22 cellular contexts compared by ENCODE assay signal in genomic region chr3:185789891-185790830, GRCh38. TPM values are rescaled to one million over a fixed set of nuclear protein-coding genes. Genes with fewer than 3 reads are reported as not detected.
A peak's percentile ranks its signal among the peaks of the same experiment; 100 is the strongest.
DNase-seq lines count a peak whose midpoint lies in the region; ATAC-seq, FAIRE-seq and TF ChIP-seq lines count a peak whose summit lies in the region.
"Had no signal": no experiment of that assay in that cellular context is flagged by ENCODE, and none has a peak within 500 bp of the region (broad histone marks: within the 10 kb centered on the region; RNA-seq: fewer than 3 reads in every experiment).

No MANE protein-coding gene starts in this region.

- no peaks in the 10 kb centered on the region for H3K36me3 Mint-ChIP-seq in astrocyte (ENCODE audit: low read depth, unreplicated experiment)
- no peaks in the 10 kb centered on the region for H3K36me3 Mint-ChIP-seq in activated naive CD4-positive, alpha-beta T cell treated with anti-CD3 and anti-CD28 coated beads, Interleukin-2, amount 10 ng/mL, durations not matched to agents 7 days and 5 days
- H3K36me3 Mint-ChIP-seq: naive thymus-derived CD8-positive, alpha-beta T cell had no signal

- H3K27me3 ChIP-seq in astrocyte (ENCODE audit: insufficient read depth, low read length) (no peaks in the 10 kb centered on the region), smooth muscle cell (ENCODE audit: low read depth) (no peaks in the 10 kb centered on the region)
- H3K27me3 ChIP-seq: brain microvascular endothelial cell, right lobe of liver had no signal

- H3K4me3 Mint-ChIP-seq in astrocyte (ENCODE audit: unreplicated experiment), result no peak overlapping the region
- H3K4me3 Mint-ChIP-seq in activated naive CD4-positive, alpha-beta T cell treated with anti-CD3 and anti-CD28 coated beads, Interleukin-2, amount 10 ng/mL, durations not matched to agents 7 days and 5 days, result no peak overlapping the region
- H3K4me3 Mint-ChIP-seq: activated CD8-positive, alpha-beta T cell treated with anti-CD3 and anti-CD28 coated beads for 36 hours; CD14-positive monocyte; naive thymus-derived CD8-positive, alpha-beta T cell had no signal

- H3K9ac ChIP-seq in astrocyte (ENCODE audit: low read length) (no peak overlapping the region), smooth muscle cell (ENCODE audit: low read depth) (peak overlapping the region; percentile 9)
- H3K9ac ChIP-seq: parathyroid adenoma had no signal

- 45% methylated on average over 5 of the region's 5 CpGs for WGBS in smooth muscle cell (ENCODE audit: low lambda C conversion rate)

- H3K4me2 ChIP-seq in astrocyte (ENCODE audit: low read length) (peak overlapping the region; percentile 14), smooth muscle cell (peak overlapping the region; percentile 5)

- H2AFZ ChIP-seq in astrocyte (ENCODE audit: low read depth, low read length) (no peak overlapping the region), smooth muscle cell (ENCODE audit: low read depth) (no peak overlapping the region)
- H2AFZ ChIP-seq: parathyroid adenoma had no signal

- H3K4me1 Mint-ChIP-seq in astrocyte (ENCODE audit: low read depth, unreplicated experiment), result peaks cover 51% of the 10 kb centered on the region
- peaks cover 7% of the 10 kb centered on the region for H3K4me1 Mint-ChIP-seq in activated naive CD4-positive, alpha-beta T cell treated with anti-CD3 and anti-CD28 coated beads, Interleukin-2, amount 10 ng/mL, durations not matched to agents 7 days and 5 days

- ATAC-seq in GM19023 (IDR thresholded peaks at IDR 0.05; ENCODE audit: unreplicated experiment), result no peak
- no peak for ATAC-seq in GM18498 (IDR thresholded peaks at IDR 0.05; ENCODE audit: unreplicated experiment)
- ATAC-seq: activated CD4-positive, CD25-positive, alpha-beta regulatory T cell treated with anti-CD3 and anti-CD28 coated beads, Interleukin-2, amount 50 U/mL, for 24 hours; activated CD8-positive, alpha-beta T cell treated with anti-CD3 and anti-CD28 coated beads for 36 hours; naive thymus-derived CD8-positive, alpha-beta T cell had no signal

- no peak for TF ChIP-seq CTCF in astrocyte (IDR thresholded peaks at IDR 0.05; ENCODE audit: insufficient read depth, low read depth, low read length)
- no peak for TF ChIP-seq CTCF in smooth muscle cell (IDR thresholded peaks at IDR 0.05; ENCODE audit: borderline replicate concordance, insufficient read depth, poor library complexity, severe bottlenecking)

- FAIRE-seq in astrocyte (lab: Jason Lieb, UNC), result no peak
- FAIRE-seq: GM18507 had no signal

- H4K20me1 ChIP-seq in astrocyte (ENCODE audit: insufficient read depth, low read length) (peaks cover 94% of the 10 kb centered on the region), smooth muscle cell (ENCODE audit: low read depth) (peaks cover 100% of the 10 kb centered on the region)

- H3F3A ChIP-seq in smooth muscle cell (ENCODE audit: low read depth), result peaks cover 14% of the 10 kb centered on the region

- H3K4me1 ChIP-seq in astrocyte (ENCODE audit: insufficient read depth, low read length) (peaks cover 7% of the 10 kb centered on the region), smooth muscle cell (ENCODE audit: low read depth) (peaks cover 35% of the 10 kb centered on the region)
- H3K4me1 ChIP-seq: parathyroid adenoma, right lobe of liver had no signal

- H3K27ac ChIP-seq in astrocyte (ENCODE audit: low read depth, low read length), result no peak overlapping the region
- peak overlapping the region; percentile 56 for H3K27ac ChIP-seq in smooth muscle cell (ENCODE audit: low read depth)
- H3K27ac ChIP-seq: brain microvascular endothelial cell, parathyroid adenoma, right lobe of liver had no signal

- no peaks in the 10 kb centered on the region for H3K27me3 Mint-ChIP-seq in astrocyte (ENCODE audit: low read depth, unreplicated experiment)
- peaks cover 10% of the 10 kb centered on the region for H3K27me3 Mint-ChIP-seq in activated naive CD4-positive, alpha-beta T cell treated with anti-CD3 and anti-CD28 coated beads, Interleukin-2, amount 10 ng/mL, durations not matched to agents 7 days and 5 days
- H3K27me3 Mint-ChIP-seq: activated CD8-positive, alpha-beta T cell treated with anti-CD3 and anti-CD28 coated beads for 36 hours had no signal

- H3K9me3 ChIP-seq in astrocyte (ENCODE audit: insufficient read depth, low read depth, low read length) (no peaks in the 10 kb centered on the region), smooth muscle cell (replicated peaks; ENCODE audit: low read depth) (no peaks in the 10 kb centered on the region)
- H3K9me3 ChIP-seq: right lobe of liver had no signal

- peak overlapping the region; percentile 8 for H3K27ac Mint-ChIP-seq in astrocyte (ENCODE audit: unreplicated experiment)
- H3K27ac Mint-ChIP-seq in activated naive CD4-positive, alpha-beta T cell treated with anti-CD3 and anti-CD28 coated beads, Interleukin-2, amount 10 ng/mL, durations not matched to agents 7 days and 5 days, result no peak overlapping the region
- H3K27ac Mint-ChIP-seq: activated CD8-positive, alpha-beta T cell treated with anti-CD3 and anti-CD28 coated beads for 36 hours; naive thymus-derived CD8-positive, alpha-beta T cell had no signal

- CTCF ChIA-PET in activated naive CD4-positive, alpha-beta T cell treated with anti-CD3 and anti-CD28 coated beads, Interleukin-2, amount 10 ng/mL, durations not matched to agents 7 days and 5 days (lab: Charles Lee), result interaction anchor here (0.8 to 1.9 kb wide), 2 partner anchors 17 to 21 kb away, joined by 3 to 9 read pairs; no protein-coding TSS in a partner anchor

- H3K36me3 ChIP-seq in astrocyte (ENCODE audit: insufficient read depth, low read length), result no peaks in the 10 kb centered on the region
- no peaks in the 10 kb centered on the region for H3K36me3 ChIP-seq in smooth muscle cell (ENCODE audit: low read depth)
- H3K36me3 ChIP-seq: brain microvascular endothelial cell, right lobe of liver had no signal

- DNase-seq in HT-29 (ENCODE audit: low spot score) (peak; percentile 50), astrocyte (ENCODE audit: low read depth) (no peak), iPS-NIHi11 (ENCODE audit: low spot score) (peak; percentile 31), smooth muscle cell (lab: John Stamatoyannopoulos, UW; ENCODE audit: unreplicated experiment) (no peak)
- no peak for DNase-seq in activated naive CD4-positive, alpha-beta T cell treated with anti-CD3 and anti-CD28 coated beads, Interleukin-2, amount 10 ng/mL, durations not matched to agents 7 days and 5 days
- DNase-seq: activated CD8-positive, alpha-beta T cell treated with anti-CD3 and anti-CD28 coated beads for 36 hours; activated gamma-delta T cell; activated T-cell treated with anti-CD3 and anti-CD28 coated beads for 4 hours; brain microvascular endothelial cell; effector memory CD4-positive, alpha-beta T cell; mesenchymal stem cell; naive thymus-derived CD8-positive, alpha-beta T cell; NCI-H1417; NCI-H526 treated with DMSO at 0.1 percent for 48 hours; right lobe of liver; SW 1271 had no signal

- H3K79me2 ChIP-seq in astrocyte (ENCODE audit: insufficient read depth, low read length) (peaks cover 97% of the 10 kb centered on the region), smooth muscle cell (ENCODE audit: low read depth) (peaks cover 100% of the 10 kb centered on the region)

- no peaks in the 10 kb centered on the region for H3K9me3 Mint-ChIP-seq in astrocyte (ENCODE audit: unreplicated experiment)
- no peaks in the 10 kb centered on the region for H3K9me3 Mint-ChIP-seq in activated naive CD4-positive, alpha-beta T cell treated with anti-CD3 and anti-CD28 coated beads, Interleukin-2, amount 10 ng/mL, durations not matched to agents 7 days and 5 days
- H3K9me3 Mint-ChIP-seq: activated CD8-positive, alpha-beta T cell treated with anti-CD3 and anti-CD28 coated beads for 36 hours; naive thymus-derived CD8-positive, alpha-beta T cell had no signal

- H3K4me3 ChIP-seq in astrocyte (ENCODE audit: insufficient read depth, low read depth, low read length), result no peak overlapping the region
- no peak overlapping the region for H3K4me3 ChIP-seq in smooth muscle cell
- H3K4me3 ChIP-seq: right lobe of liver had no signal

RNA-seq across cellular contexts. Expression of gene IGF2BP2, which starts 34.7 kb away (rescaled TPM):
- 28.7 and 29.8 TPM in 2 replicates for total RNA-seq in HT-29 (2014; rRNA removed; shearing (Covaris generic))
- total RNA-seq in astrocyte (128 and 162 TPM in 2 replicates), smooth muscle cell (59.2 and 73.7 TPM in 2 replicates)
- 80.6 and 105 TPM in 2 replicates for polyA plus RNA-seq in smooth muscle cell
- polyA plus RNA-seq: naive thymus-derived CD8-positive, alpha-beta T cell had no signal

Comparison
In these comparisons a context has a peak if more than half of its experiments do, and no peak if none do; other contexts are left out.
1. DNase-seq: peak in HT-29 (single experiment) and iPS-NIHi11 (single experiment); none in astrocyte (single experiment), smooth muscle cell (single experiment) and activated naive CD4-positive, alpha-beta T cell treated with anti-CD3 and anti-CD28 coated beads, Interleukin-2, amount 10 ng/mL, durations not matched to agents 7 days and 5 days (single experiment).